16 cellular contexts compared by ENCODE assay signal in genomic region chr11:25702417-25702816, GRCh38.
DNase-seq lines count a peak whose midpoint lies in the region; ATAC-seq and TF ChIP-seq lines count a peak whose summit lies in the region.
"Had no signal": no experiment of that assay in that cellular context is flagged by ENCODE, and none has a peak within 500 bp of the region (broad histone marks: within the 10 kb centered on the region; RNA-seq: fewer than 3 reads in every experiment).

No MANE protein-coding gene starts in this region.

- RAD21 ChIA-PET in HCT116 (lab: Charles Lee; ENCODE audit: low non-redundant PET in 1 of 2, low total read pairs in 2 of 2, uncharacterized antibody in 2 of 2, unreplicated experiment in 2 of 2) = no interaction called here

- H4K20me1 ChIP-seq in HCT116 (ENCODE audit: insufficient read depth) = no peaks in the 10 kb centered on the region

- no peaks in the 10 kb centered on the region for H3K79me2 ChIP-seq in HCT116 (ENCODE audit: insufficient read depth, low read length)

- no peak overlapping the region for H3K4me2 ChIP-seq in HCT116 (ENCODE audit: low read length)

- H2AFZ ChIP-seq in HCT116 (ENCODE audit: low read depth, low read length, poor library complexity, severe bottlenecking) = no peak overlapping the region

- H3K9me3 ChIP-seq in HCT116 (ENCODE audit: control insufficient read depth in 1 of 2, insufficient read depth in 1 of 2, low read depth in 1 of 2, low read length in 2 of 2) = peaks cover 3 to 18% of the 10 kb centered on the region in 2 experiments; a peak in 2 of 4 replicates
- H3K9me3 ChIP-seq: Caco-2, HAP-1 had no signal

- ATAC-seq in HCT116 (no peak), HG03280 (IDR thresholded peaks at IDR 0.05; ENCODE audit: unreplicated experiment) (no peak), HG03159 (IDR thresholded peaks at IDR 0.05; ENCODE audit: unreplicated experiment) (no peak)
- ATAC-seq: GM12878, HepG2 had no signal

- no peak for TF ChIP-seq RAD21 in HCT116 (IDR thresholded peaks at IDR 0.05; ENCODE audit: low read depth)

- H3K4me3 ChIP-seq in HCT116 (replicated peaks in 1 of 2; ENCODE audit: low read depth in 1 of 2, low read length in 2 of 2) = no peak overlapping the region
- H3K4me3 ChIP-seq in astrocyte of the cerebellum (ENCODE audit: low read depth, low read length) = no peak overlapping the region
- no peak overlapping the region for H3K4me3 ChIP-seq in kidney epithelial cell (ENCODE audit: low read depth, low read length)
- H3K4me3 ChIP-seq: GM12878, HAP-1 had no signal

- no peaks in the 10 kb centered on the region for H3K9me2 ChIP-seq in HCT116 (ENCODE audit: insufficient read depth)

- POLR2A ChIA-PET in HCT116 (lab: Charles Lee) = no interaction called here

- CTCF ChIA-PET in HCT116 (lab: Charles Lee) = no interaction called here

- intact Hi-C loops in HCT116 (cut with micrococcal nuclease) = no loop called here

- H3K4me1 ChIP-seq in HCT116 (ENCODE audit: control insufficient read depth in 1 of 2, insufficient read depth in 2 of 2, low read length in 2 of 2) = no peaks in the 10 kb centered on the region
- H3K4me1 ChIP-seq: Caco-2, HAP-1 had no signal

- TF ChIP-seq POLR2A in HCT116 (IDR thresholded peaks at IDR 0.05; ENCODE audit: borderline replicate concordance, extremely low read depth, insufficient read depth, insufficient read length) = no peak

- no peak overlapping the region for H3K27ac ChIP-seq in HCT116 (ENCODE audit: low read depth, low read length)
- H3K27ac ChIP-seq: C4-2B had no signal

- H3K36me3 ChIP-seq in HCT116 (ENCODE audit: control insufficient read depth in 1 of 2, insufficient read depth in 2 of 2, low read length in 2 of 2) (no peaks in the 10 kb centered on the region), kidney epithelial cell (ENCODE audit: control insufficient read depth, insufficient read depth, low read length) (no peaks in the 10 kb centered on the region)
- H3K36me3 ChIP-seq: HAP-1 had no signal

- no peak overlapping the region for H3K9ac ChIP-seq in HCT116 (ENCODE audit: low read length)

- DNase-seq in HCT116 (ENCODE audit: low read depth, low spot score) (no peak), astrocyte of the cerebellum (ENCODE audit: low read depth) (peak; percentile 22), kidney epithelial cell (ENCODE audit: low read depth) (peak; percentile 45), renal cortical epithelial cell (ENCODE audit: low read depth) (peak; percentile 78), nucleus accumbens (lab: John Stamatoyannopoulos, UW) (no peak)
- DNase-seq: AML-193; Caco-2; CD4-positive, alpha-beta T cell; DMS79 treated with DMSO at 0.1 percent for 48 hours; KBM-7 had no signal

- in situ Hi-C loops in astrocyte of the cerebellum (cut with HindIII; ENCODE audit: low sequenced_read_pairs) = no loop called here

- no peaks in the 10 kb centered on the region for H3K27me3 ChIP-seq in HCT116 (ENCODE audit: insufficient read depth, low read length)
- H3K27me3 ChIP-seq in kidney epithelial cell (ENCODE audit: control insufficient read depth, insufficient read depth, low read length) = no peaks in the 10 kb centered on the region

- TF ChIP-seq CTCF in HCT116 (IDR thresholded peaks at IDR 0.05 in 2 of 3, conservative IDR thresholded peaks at IDR 0.05 in 1 of 3; ENCODE audit: borderline replicate concordance in 1 of 3, insufficient read depth in 1 of 3, low read depth in 2 of 3, low read length in 2 of 3) (no peak), astrocyte of the cerebellum (IDR thresholded peaks at IDR 0.05; ENCODE audit: low read depth, low read length, missing control alignments) (no peak), kidney epithelial cell (IDR thresholded peaks at IDR 0.05; ENCODE audit: insufficient read depth, low read length, poor library complexity, severe bottlenecking) (no peak)

- no TSS peak for BruUV-seq in HCT116 (replicated peaks; lab: Mats Ljungman, UMichigan)

TF ChIP-seq in HCT116, 20 proteins besides CTCF, POLR2A, EP300 and RAD21:
- TF ChIP-seq EZH2phosphoT487 (IDR thresholded peaks at IDR 0.05; ENCODE audit: borderline replicate concordance) (no peak), SRF (IDR thresholded peaks at IDR 0.05; ENCODE audit: low read depth) (no peak), TCF7L2 (IDR thresholded peaks at IDR 0.05; ENCODE audit: borderline replicate concordance, extremely low read depth, insufficient read depth, insufficient read length) (peak; percentile 88)

Comparison
In these comparisons a context has a peak if more than half of its experiments do, and no peak if none do; other contexts are left out.
1. DNase-seq: peak in astrocyte of the cerebellum (single experiment), kidney epithelial cell (single experiment) and renal cortical epithelial cell (single experiment); none in HCT116 (single experiment) and nucleus accumbens (0 of 56).